ENCODE assay signal across 15 cellular contexts in the genomic region with DNA sequence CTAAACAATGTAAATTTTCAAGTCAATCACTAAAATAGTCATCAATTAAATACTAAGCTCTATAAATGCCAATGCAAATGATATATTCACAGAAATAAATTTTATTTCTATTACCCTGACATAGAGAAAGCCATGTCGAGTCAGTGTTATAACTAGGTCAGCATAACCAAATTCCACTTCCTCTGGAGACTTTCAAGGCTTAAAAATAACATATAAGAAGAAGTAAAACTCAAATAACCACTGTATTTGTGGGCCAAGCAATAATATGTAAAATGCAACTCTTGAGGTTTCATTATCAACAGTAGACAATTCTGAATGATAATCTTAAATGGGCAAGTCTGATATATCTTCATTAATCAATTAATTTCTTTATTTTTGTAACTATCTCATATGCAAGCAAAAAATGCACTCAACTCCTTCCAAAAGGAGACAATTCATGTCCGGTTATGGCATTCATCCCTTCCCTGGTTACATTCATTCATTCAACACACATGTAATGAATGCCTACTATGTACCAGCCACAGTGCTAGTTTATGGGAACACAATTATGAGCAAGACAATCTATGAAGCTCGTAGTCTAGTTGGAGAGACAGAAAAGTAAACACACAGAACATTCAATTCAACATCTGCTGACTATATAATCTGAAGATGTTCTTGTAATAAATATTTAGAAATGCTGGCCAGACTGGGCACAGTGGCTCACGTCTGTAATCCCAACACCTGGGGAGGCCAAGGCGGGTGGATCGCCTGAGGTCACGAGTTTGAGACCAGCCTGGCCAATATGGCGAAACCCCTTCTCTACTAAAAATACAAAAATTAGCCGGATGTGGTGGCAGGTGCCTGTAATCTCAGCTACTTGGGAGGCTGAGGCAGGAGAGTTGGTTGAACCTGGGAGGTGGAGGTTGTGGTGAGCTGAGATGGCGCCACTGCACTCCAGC. TPM values are rescaled to one million over a fixed set of nuclear protein-coding genes. Genes with fewer than 3 reads are reported as not detected.
DNase-seq lines count a peak whose midpoint lies in the region; ATAC-seq, FAIRE-seq and TF ChIP-seq lines count a peak whose summit lies in the region.
"Had no signal": no experiment of that assay in that cellular context is flagged by ENCODE, and none has a peak within 500 bp of the region (broad histone marks: within the 10 kb centered on the region; RNA-seq: fewer than 3 reads in every experiment).

No MANE protein-coding gene starts in this region.

- no peak overlapping the region for H3K4me3 ChIP-seq in gastroesophageal sphincter
- no peak overlapping the region for H3K4me3 ChIP-seq in tibial artery
- H3K4me3 ChIP-seq: esophagus squamous epithelium had no signal

- DNase-seq in GM12891 (ENCODE audit: insufficient read length, low spot score) (no peak), immature natural killer cell (peak in 1 of 3 donors; percentile 7), frontal cortex (ENCODE audit: low spot score in 2 of 2) (no peak), tibial artery (no peak)
- DNase-seq: activated naive CD8-positive, alpha-beta T cell treated with anti-CD3 and anti-CD28 coated beads for 36 hours; esophagus squamous epithelium; NCI-H2081 treated with DMSO at 0.1 percent for 48 hours; stimulated activated CD4-positive, alpha-beta T cell treated with anti-CD3 and anti-CD28 coated beads, Interleukin-2, amount 100 ng/mL, for 48 hours; stimulated activated naive CD8-positive, alpha-beta T cell treated with anti-CD3 and anti-CD28 coated beads, Interleukin-15, Interleukin-2, amounts not matched to agents 100 U/mL and 50 U/mL, for 24 hours had no signal

- 54 to 72% methylated on average over 7 to 9 of the region's 10 CpGs for WGBS in gastroesophageal sphincter (ENCODE audit: low coverage in 1 of 2), 2 donors

- H3K36me3 Mint-ChIP-seq in immature natural killer cell = peaks cover 0 to 5% (median 0%) of the 10 kb centered on the region in 3 donors
- H3K36me3 Mint-ChIP-seq: activated naive CD8-positive, alpha-beta T cell treated with anti-CD3 and anti-CD28 coated beads for 36 hours had no signal

- FAIRE-seq in GM12891 (lab: Jason Lieb, UNC) (peak; percentile 69), frontal cortex (lab: Jason Lieb, UNC) (no peak)

- H3K27me3 ChIP-seq in gastroesophageal sphincter = no peaks in the 10 kb centered on the region
- peaks cover 0 to 5% of the 10 kb centered on the region in 2 donors for H3K27me3 ChIP-seq in tibial artery
- H3K27me3 ChIP-seq: esophagus squamous epithelium had no signal

- H3K9me3 ChIP-seq in gastroesophageal sphincter (no peaks in the 10 kb centered on the region), tibial artery (no peaks in the 10 kb centered on the region)
- H3K9me3 ChIP-seq: esophagus squamous epithelium had no signal

- no peak for TF ChIP-seq POLR2A in GM12891 (IDR thresholded peaks at IDR 0.05; ENCODE audit: low read depth, low read length)
- TF ChIP-seq POLR2A in gastroesophageal sphincter (IDR thresholded peaks at IDR 0.05) = no peak

- ATAC-seq in GM21381 (IDR thresholded peaks at IDR 0.05; ENCODE audit: unreplicated experiment) = peak; percentile 62
- ATAC-seq in HG03432 (IDR thresholded peaks at IDR 0.05; ENCODE audit: unreplicated experiment) = peak; percentile 72
- ATAC-seq in GM19328 (IDR thresholded peaks at IDR 0.05; ENCODE audit: unreplicated experiment) = no peak
- ATAC-seq in gastroesophageal sphincter = no peak
- ATAC-seq: stimulated activated naive CD8-positive, alpha-beta T cell treated with anti-CD3 and anti-CD28 coated beads, Interleukin-15, Interleukin-2, amounts not matched to agents 100 U/mL and 50 U/mL, for 24 hours had no signal

- peaks cover 0 to 8% (median 0%) of the 10 kb centered on the region in 3 donors for H3K4me1 ChIP-seq in gastroesophageal sphincter
- H3K4me1 ChIP-seq in tibial artery = no peaks in the 10 kb centered on the region

- no peaks in the 10 kb centered on the region for H3K9me3 Mint-ChIP-seq in immature natural killer cell
- H3K9me3 Mint-ChIP-seq: activated naive CD8-positive, alpha-beta T cell treated with anti-CD3 and anti-CD28 coated beads for 36 hours; T-helper 2 cell treated with Interferon-gamma antibody and Interleukin-4, amounts not matched to agents 5 μg/mL and 100 μg/mL, for 36 hours had no signal

- H3K4me3 Mint-ChIP-seq in immature natural killer cell = peak overlapping the region; percentile 38 to 76 (median 58)
- H3K4me3 Mint-ChIP-seq: activated naive CD8-positive, alpha-beta T cell treated with anti-CD3 and anti-CD28 coated beads for 36 hours; T-helper 2 cell treated with Interferon-gamma antibody and Interleukin-4, amounts not matched to agents 5 μg/mL and 100 μg/mL, for 36 hours had no signal

- TF ChIP-seq CTCF in gastroesophageal sphincter (IDR thresholded peaks at IDR 0.05) (no peak), tibial artery (IDR thresholded peaks at IDR 0.05) (no peak)

- H3K27ac ChIP-seq in gastroesophageal sphincter (no peak overlapping the region), tibial artery (no peak overlapping the region)
- H3K27ac ChIP-seq: C4-2B, esophagus squamous epithelium had no signal

- intact Hi-C loops in tibial artery (cut with DNase I; ENCODE audit: low total_unique reads) = no loop called here

- H3K4me1 Mint-ChIP-seq in immature natural killer cell = peaks cover 22 to 32% of the 10 kb centered on the region in 2 donors
- H3K4me1 Mint-ChIP-seq: activated naive CD8-positive, alpha-beta T cell treated with anti-CD3 and anti-CD28 coated beads for 36 hours had no signal

- peak overlapping the region; percentile 25 to 89 (median 64) for H3K27ac Mint-ChIP-seq in immature natural killer cell
- H3K27ac Mint-ChIP-seq: T-helper 2 cell treated with Interferon-gamma antibody and Interleukin-4, amounts not matched to agents 5 μg/mL and 100 μg/mL, for 36 hours had no signal

- TF ChIP-seq EP300 in gastroesophageal sphincter (IDR thresholded peaks at IDR 0.05) = no peak

- H3K36me3 ChIP-seq in gastroesophageal sphincter (no peaks in the 10 kb centered on the region), tibial artery (no peaks in the 10 kb centered on the region)
- H3K36me3 ChIP-seq: esophagus squamous epithelium had no signal

- H3K27me3 Mint-ChIP-seq in immature natural killer cell (ENCODE audit: low read depth in 3 of 3) = peaks cover 0 to 3% (median 0%) of the 10 kb centered on the region in 3 donors
- H3K27me3 Mint-ChIP-seq: activated naive CD8-positive, alpha-beta T cell treated with anti-CD3 and anti-CD28 coated beads for 36 hours had no signal

TF ChIP-seq in GM12891, 5 proteins besides CTCF, POLR2A, EP300 and RAD21:
- TF ChIP-seq PAX5 (IDR thresholded peaks at IDR 0.05; ENCODE audit: insufficient read depth, low read length, severe bottlenecking) (no peak), SPI1 (IDR thresholded peaks at IDR 0.05; ENCODE audit: low read depth, low read length) (peak; percentile 80), POU2F2 (IDR thresholded peaks at IDR 0.05; ENCODE audit: low read depth, low read length) (no peak)
TF ChIP-seq in GM12891: peak in this region for 1.

RNA-seq across cellular contexts. Expression of gene CAP1, which starts 37.1 kb away (rescaled TPM):
- 324 TPM for polyA plus RNA-seq in GM12891 (2012; ENCODE audit: low read depth, missing spikeins)
- 1,000 to 10,000 TPM in 1 of 3 donors, 100 to 1,000 TPM in 2; 766 to 1,293 (median 950) TPM for polyA plus RNA-seq in immature natural killer cell
- 100 to 1,000 TPM; 421 to 533 (median 500) TPM for total RNA-seq in gastroesophageal sphincter
- 133 TPM for total RNA-seq in frontal cortex

RNA-seq across cellular contexts. Expression of gene MFSD2A, which starts 48.5 kb away (rescaled TPM):
- polyA plus RNA-seq in GM12891 (2012; ENCODE audit: low read depth, missing spikeins) = 10.4 TPM
- 1 to 10 TPM in 1 of 3 donors, under 1 TPM in 2; 0.29 to 4.2 (median 0.38) TPM for polyA plus RNA-seq in immature natural killer cell
- total RNA-seq in gastroesophageal sphincter (1 to 10 TPM in 2 of 4 donors, under 1 TPM in 2; 0.84 to 4.8 (median 1.4) TPM), frontal cortex (15.5 TPM)

Comparison
In these comparisons a context has a peak if more than half of its experiments do, and no peak if none do; other contexts are left out.
1. ATAC-seq: peak in GM21381 (single experiment) and HG03432 (single experiment); none in GM19328 (single experiment) and gastroesophageal sphincter (single experiment).